In the genomic region with DNA sequence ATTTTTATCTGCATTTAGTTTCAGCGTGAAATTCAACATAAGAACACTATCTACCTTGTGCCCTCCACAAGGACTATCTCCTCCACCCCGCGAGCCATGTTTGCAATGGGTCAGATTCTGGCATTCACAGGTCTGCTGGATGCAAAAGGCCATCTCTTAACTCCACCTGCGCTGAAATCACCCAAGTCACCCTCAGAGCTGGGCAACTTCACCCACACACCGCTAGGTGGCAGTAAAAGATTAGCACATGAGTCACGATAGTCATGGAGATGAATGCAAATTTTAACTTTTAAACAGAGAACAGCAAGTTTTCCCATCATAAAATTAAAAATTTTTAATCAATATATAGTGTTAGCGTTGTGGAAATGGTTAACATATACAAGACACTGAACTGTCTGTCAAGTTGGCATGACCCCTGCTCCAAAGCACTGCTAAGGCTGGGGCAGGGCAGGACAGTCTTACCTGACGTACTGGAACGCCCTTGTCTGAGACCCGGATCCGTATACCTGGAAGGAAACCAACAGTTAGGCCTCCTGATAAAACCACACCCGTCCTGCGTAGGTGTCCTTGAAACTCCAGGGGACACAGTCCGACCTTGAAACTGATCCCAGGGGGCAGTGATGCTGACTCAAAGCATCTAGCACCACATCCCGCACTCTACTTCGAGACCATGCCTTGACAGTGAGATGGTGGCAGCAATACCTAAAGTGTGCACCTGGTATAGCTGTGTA, we compare ENCODE assay signal across 9 cellular contexts.
DNase-seq lines count a peak whose midpoint lies in the region; ATAC-seq and TF ChIP-seq lines count a peak whose summit lies in the region.
"Had no signal": no experiment of that assay in that cellular context is flagged by ENCODE, and none has a peak within 500 bp of the region (broad histone marks: within the 10 kb centered on the region; RNA-seq: fewer than 3 reads in every experiment).

No MANE protein-coding gene starts in this region.

- DNase-seq in CMK (ENCODE audit: low read depth) (peak; percentile 15), HT-29 (ENCODE audit: low spot score) (peak; percentile 84), OCI-LY7 (ENCODE audit: low spot score) (peak; percentile 70), fibroblast of lung (ENCODE audit: low read depth in 2 of 2) (peak; percentile 45 to 73), aorta (peak in 1 of 2 donors; percentile 67)
- peak; percentile 70 for DNase-seq in activated T-cell treated with anti-CD3 and anti-CD28 coated beads, Interleukin-2, amount 50 U/mL, for 24 hours

- no peaks in the 10 kb centered on the region for H3K4me1 ChIP-seq in OCI-LY7 (ENCODE audit: insufficient read depth, low read length, poor library complexity, severe bottlenecking)
- H3K4me1 ChIP-seq in fibroblast of lung (ENCODE audit: control insufficient read depth, extremely low read depth, insufficient read depth, low read length): no peaks in the 10 kb centered on the region
- no peaks in the 10 kb centered on the region for H3K4me1 ChIP-seq in aorta (ENCODE audit: control insufficient read depth in 1 of 2, insufficient read depth in 2 of 2, low read length in 2 of 2)

- H3K4me3 Mint-ChIP-seq in activated T-cell treated with anti-CD3 and anti-CD28 coated beads, Interleukin-2, amount 50 U/mL, for 24 hours: no peak overlapping the region

- no peak overlapping the region for H3K27ac ChIP-seq in OCI-LY7 (ENCODE audit: low read depth, low read length, poor library complexity, severe bottlenecking)
- H3K27ac ChIP-seq in fibroblast of lung (ENCODE audit: insufficient read depth, low read length): no peak overlapping the region
- no peak overlapping the region for H3K27ac ChIP-seq in neural cell (ENCODE audit: low read length)
- no peak overlapping the region for H3K27ac ChIP-seq in aorta (ENCODE audit: low read depth in 1 of 2, low read length in 2 of 2)
- H3K27ac ChIP-seq: SJSA1 had no signal

- no peak for TF ChIP-seq EP300 in neural cell (conservative IDR thresholded peaks at IDR 0.05; ENCODE audit: poor library complexity, severe bottlenecking)

- no peaks in the 10 kb centered on the region for H4K20me1 ChIP-seq in OCI-LY7 (ENCODE audit: insufficient read depth, low read length)
- H4K20me1 ChIP-seq in fibroblast of lung (ENCODE audit: control insufficient read depth, extremely low read depth, insufficient read depth, low read length): no peaks in the 10 kb centered on the region
- H4K20me1 ChIP-seq in neural cell (ENCODE audit: insufficient read depth): no peaks in the 10 kb centered on the region

- H3K36me3 ChIP-seq in OCI-LY7 (ENCODE audit: insufficient read depth, low read length) (no peaks in the 10 kb centered on the region), fibroblast of lung (ENCODE audit: control insufficient read depth, insufficient read depth, low read length) (no peaks in the 10 kb centered on the region), neural cell (ENCODE audit: insufficient read depth, low read length) (peaks cover 4% of the 10 kb centered on the region), aorta (ENCODE audit: control insufficient read depth in 1 of 2, insufficient read depth in 2 of 2, low read length in 1 of 2) (peaks cover 0 to 3% of the 10 kb centered on the region in 2 donors)

- TF ChIP-seq RAD21 in neural cell (conservative IDR thresholded peaks at IDR 0.05): peak; percentile 96

- H3K79me2 ChIP-seq in OCI-LY7 (ENCODE audit: insufficient read depth, low read depth, low read length) (no peaks in the 10 kb centered on the region), fibroblast of lung (ENCODE audit: control insufficient read depth, insufficient read depth, low read length) (no peaks in the 10 kb centered on the region), neural cell (replicated peaks; ENCODE audit: insufficient read depth, low read length) (no peaks in the 10 kb centered on the region)

- peaks cover 56% of the 10 kb centered on the region for H3K36me3 Mint-ChIP-seq in activated T-cell treated with anti-CD3 and anti-CD28 coated beads, Interleukin-2, amount 50 U/mL, for 24 hours (ENCODE audit: low read depth)

- H3F3A ChIP-seq in neural cell (ENCODE audit: insufficient read depth, low read length, poor library complexity, severe bottlenecking): no peaks in the 10 kb centered on the region

- peaks cover 4% of the 10 kb centered on the region for H3K4me1 Mint-ChIP-seq in activated T-cell treated with anti-CD3 and anti-CD28 coated beads, Interleukin-2, amount 50 U/mL, for 24 hours (ENCODE audit: low read depth)

- no peaks in the 10 kb centered on the region for H3K27me3 Mint-ChIP-seq in activated T-cell treated with anti-CD3 and anti-CD28 coated beads, Interleukin-2, amount 50 U/mL, for 24 hours

- TF ChIP-seq CTCF in OCI-LY7 (conservative IDR thresholded peaks at IDR 0.05; ENCODE audit: low read length): peak; percentile 100
- peak; percentile 96 to 97 for TF ChIP-seq CTCF in fibroblast of lung (conservative IDR thresholded peaks at IDR 0.05 in 1 of 2, IDR thresholded peaks at IDR 0.05 in 1 of 2; ENCODE audit: low read depth in 1 of 2, low read length in 2 of 2)
- peak; percentile 94 for TF ChIP-seq CTCF in neural cell (IDR thresholded peaks at IDR 0.05; ENCODE audit: poor library complexity, severe bottlenecking)

- H2AFZ ChIP-seq in OCI-LY7 (ENCODE audit: low read length): no peak overlapping the region
- H2AFZ ChIP-seq in fibroblast of lung (ENCODE audit: low read length): no peak overlapping the region
- no peak overlapping the region for H2AFZ ChIP-seq in neural cell (ENCODE audit: low read depth, low read length)

- POLR2A ChIA-PET in OCI-LY7 (lab: Charles Lee): no interaction called here

- no peaks in the 10 kb centered on the region for H3K9me3 Mint-ChIP-seq in activated T-cell treated with anti-CD3 and anti-CD28 coated beads, Interleukin-2, amount 50 U/mL, for 24 hours

- ATAC-seq in GM19351 (IDR thresholded peaks at IDR 0.05; ENCODE audit: unreplicated experiment): peak; percentile 56
- ATAC-seq in aorta (ENCODE audit: low FRiP score): peak; percentile 67

- WGBS in aorta, 2 donors: 49 to 60% methylated on average over 16 of the region's 16 CpGs

- H3K4me3 ChIP-seq in OCI-LY7 (ENCODE audit: low read depth, low read length, poor library complexity, severe bottlenecking): no peak overlapping the region
- H3K4me3 ChIP-seq in fibroblast of lung (replicated peaks in 1 of 4; ENCODE audit: control extremely low read depth in 1 of 4, insufficient read depth in 1 of 4, low read depth in 3 of 4, low read length in 4 of 4): no peak overlapping the region
- H3K4me3 ChIP-seq in neural cell (ENCODE audit: low read length): no peak overlapping the region
- H3K4me3 ChIP-seq in aorta (ENCODE audit: low read length in 2 of 2): no peak overlapping the region
- H3K4me3 ChIP-seq: SJSA1 had no signal

- H3K27ac Mint-ChIP-seq in activated T-cell treated with anti-CD3 and anti-CD28 coated beads, Interleukin-2, amount 50 U/mL, for 24 hours: peak overlapping the region; percentile 47

- H3K9me2 ChIP-seq in OCI-LY7 (ENCODE audit: insufficient read depth, low read length) (no peaks in the 10 kb centered on the region), neural cell (ENCODE audit: insufficient read depth, low read length) (no peaks in the 10 kb centered on the region)

- H3K27me3 ChIP-seq in fibroblast of lung (ENCODE audit: control insufficient read depth, insufficient read depth, low read length) (no peaks in the 10 kb centered on the region), neural cell (ENCODE audit: insufficient read depth, low read depth, low read length) (no peaks in the 10 kb centered on the region), aorta (ENCODE audit: control insufficient read depth in 1 of 2, insufficient read depth in 2 of 2, low read length in 1 of 2) (no peaks in the 10 kb centered on the region)
- H3K27me3 ChIP-seq: SJSA1 had no signal

- intact Hi-C loops in OCI-LY7 (cut with micrococcal nuclease; ENCODE audit: unreplicated experiment) (loop anchor here (2.0 kb wide), 1 partner anchor 438 kb away; no protein-coding TSS in a partner anchor), aorta (cut with DNase I) (loop anchor here (5.0 to 10.0 kb wide), 3 partner anchors 360 to 478 kb away; partner anchors contain the start of gene RGPD3 (in 1 of the 2))

- CTCF ChIA-PET in OCI-LY7 (lab: Charles Lee; ENCODE audit: unreplicated experiment): no interaction called here

- no peak overlapping the region for H3K4me2 ChIP-seq in OCI-LY7 (ENCODE audit: low read length)
- no peak overlapping the region for H3K4me2 ChIP-seq in fibroblast of lung (ENCODE audit: extremely low read depth, insufficient read depth, low read length)
- H3K4me2 ChIP-seq in neural cell (ENCODE audit: low read length): no peak overlapping the region

- BruUV-seq in OCI-LY7 (replicated peaks; lab: Mats Ljungman, UMichigan): no TSS peak

- no peak overlapping the region for H3K9ac ChIP-seq in fibroblast of lung (ENCODE audit: insufficient read depth, low read length)
- H3K9ac ChIP-seq in neural cell (ENCODE audit: low read length): no peak overlapping the region

- H3K9me3 ChIP-seq in OCI-LY7 (ENCODE audit: low read length): no peaks in the 10 kb centered on the region
- H3K9me3 ChIP-seq in fibroblast of lung (ENCODE audit: control insufficient read depth, insufficient read depth, low read depth, low read length): no peaks in the 10 kb centered on the region
- H3K9me3 ChIP-seq in neural cell (ENCODE audit: low read length): no peaks in the 10 kb centered on the region
- H3K9me3 ChIP-seq in aorta (ENCODE audit: control insufficient read depth, low read length): no peaks in the 10 kb centered on the region
- H3K9me3 ChIP-seq: SJSA1 had no signal

TF ChIP-seq in neural cell, 6 proteins besides CTCF, POLR2A, EP300 and RAD21:
- TF ChIP-seq SMC3 (conservative IDR thresholded peaks at IDR 0.05; ENCODE audit: poor library complexity) (peak; percentile 93), MXI1 (conservative IDR thresholded peaks at IDR 0.05; ENCODE audit: poor library complexity, severe bottlenecking) (no peak)
